ENCODE assay signal across 1 cellular context in genomic region chr17:77375108-77375507, GRCh38.
TF ChIP-seq lines count a peak whose summit lies in the region.

No MANE protein-coding gene starts in this region.

TF ChIP-seq in H1, 55 proteins besides CTCF, POLR2A, EP300 and RAD21 (continued from another document):
- TF ChIP-seq SP1 (IDR thresholded peaks at IDR 0.05; ENCODE audit: low read depth, low read length) (no peak), CHD2 (IDR thresholded peaks at IDR 0.05; ENCODE audit: low read length) (no peak), E2F6 (IDR thresholded peaks at IDR 0.05) (no peak), CBX8 (IDR thresholded peaks at IDR 0.05; ENCODE audit: borderline replicate concordance, low read depth, low read length) (no peak), ZNF274 (IDR thresholded peaks at IDR 0.05; ENCODE audit: borderline replicate concordance, extremely low read depth, low read length) (no peak), SP2 (IDR thresholded peaks at IDR 0.05; ENCODE audit: low read length) (no peak), SIX5 (IDR thresholded peaks at IDR 0.05; ENCODE audit: low read depth, low read length) (no peak), FOSL1 (IDR thresholded peaks at IDR 0.05; ENCODE audit: insufficient read depth, low read depth, low read length) (no peak), TCF12 (IDR thresholded peaks at IDR 0.05; ENCODE audit: low read depth, low read length) (no peak), PHF8 (conservative IDR thresholded peaks at IDR 0.05; ENCODE audit: low read depth, low read length) (no peak), CTBP2 (IDR thresholded peaks at IDR 0.05; ENCODE audit: borderline replicate concordance, insufficient read depth, insufficient read length, low read length) (no peak), RFX5 (IDR thresholded peaks at IDR 0.05; ENCODE audit: borderline replicate concordance, low read depth, low read length) (no peak), NANOG (IDR thresholded peaks at IDR 0.05; ENCODE audit: insufficient read depth, low read depth, low read length, poor library complexity, severe bottlenecking) (no peak)
TF ChIP-seq in H1: peak in this region for 0.
